15 cellular contexts compared by ENCODE assay signal in the genomic region with DNA sequence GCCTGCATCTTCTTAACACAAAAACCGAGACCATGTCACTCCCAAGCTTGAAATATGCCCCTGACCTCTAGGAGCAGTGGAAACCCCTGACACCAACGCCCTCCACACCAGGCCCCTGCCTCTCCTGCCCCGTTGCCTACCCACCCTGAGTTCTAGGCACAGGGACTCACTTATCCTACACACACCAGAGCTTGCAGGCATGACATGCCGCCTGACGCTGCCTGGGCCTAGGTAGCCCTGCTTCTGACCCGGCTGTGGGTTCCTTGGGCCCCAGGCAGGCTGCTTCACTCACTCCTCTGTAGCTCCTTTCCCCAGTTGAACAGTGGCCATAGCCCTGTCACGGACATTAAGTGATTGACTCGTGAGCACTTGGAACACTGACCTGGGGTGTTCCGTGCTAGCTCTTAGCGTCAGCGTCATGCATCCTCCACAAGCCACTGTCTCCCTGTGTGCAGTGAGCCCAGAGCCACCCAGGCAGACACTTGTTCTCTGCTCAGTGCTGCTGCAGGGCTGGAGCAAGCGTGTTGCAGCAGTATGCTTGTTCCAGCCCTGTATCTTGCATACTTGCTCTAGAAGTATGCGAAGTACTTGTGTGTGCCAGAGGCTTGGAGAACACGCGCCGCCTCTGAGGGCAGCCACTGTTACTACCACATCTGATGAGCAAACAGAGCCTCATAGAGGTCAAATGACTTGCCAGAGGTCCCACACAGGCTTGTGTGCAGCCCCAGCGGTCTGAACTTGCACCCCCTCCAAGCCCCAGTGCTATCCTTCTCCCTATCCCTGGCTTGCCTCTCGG. TPM values are rescaled to one million over a fixed set of nuclear protein-coding genes. Genes with fewer than 3 reads are reported as not detected.
DNase-seq lines count a peak whose midpoint lies in the region; ATAC-seq and TF ChIP-seq lines count a peak whose summit lies in the region.
"Had no signal": no experiment of that assay in that cellular context is flagged by ENCODE, and none has a peak within 500 bp of the region (broad histone marks: within the 10 kb centered on the region; RNA-seq: fewer than 3 reads in every experiment).

No MANE protein-coding gene starts in this region.

- DNase-seq in AG09319 (ENCODE audit: extremely low read depth, low read depth) (peak; percentile 27), T-helper 17 cell (no peak), cardiac muscle cell (ENCODE audit: low read depth in 1 of 2, low spot score in 1 of 2) (peak; percentile 42 to 82), omental fat pad (ENCODE audit: low spot score) (no peak), glutamatergic neuron (no peak), SIG-M5 treated with dmso at 0.1 percent for 504 hours (lab: John Stamatoyannopoulos, UW; ENCODE audit: unreplicated experiment) (no peak), kidney glomerular epithelial cell (lab: John Stamatoyannopoulos, UW) (no peak)
- DNase-seq: activated CD4-positive, CD25-positive, alpha-beta regulatory T cell; activated effector memory CD4-positive, alpha-beta T cell treated with Interleukin-2 at 50 U/mL for 16 hours; C1 segment of cervical spinal cord; natural killer cell; SHP77; stimulated activated naive CD4-positive, alpha-beta T cell had no signal

- H3K36me3 Mint-ChIP-seq in T-helper 17 cell (ENCODE audit: low read depth) = peaks cover 4% of the 10 kb centered on the region
- H3K36me3 Mint-ChIP-seq in glutamatergic neuron (ENCODE audit: unreplicated experiment) = peaks cover 4% of the 10 kb centered on the region

- peaks cover 2% of the 10 kb centered on the region for H3K36me3 ChIP-seq in cardiac muscle cell

- H3K4me1 Mint-ChIP-seq in T-helper 17 cell (peaks cover 19% of the 10 kb centered on the region), glutamatergic neuron (ENCODE audit: low read depth, unreplicated experiment) (peaks cover 7% of the 10 kb centered on the region)

- H3K4me3 Mint-ChIP-seq in T-helper 17 cell (peak overlapping the region; percentile 80), glutamatergic neuron (ENCODE audit: unreplicated experiment) (no peak overlapping the region)
- H3K4me3 Mint-ChIP-seq: natural killer cell had no signal

- no peak overlapping the region for H3K4me3 ChIP-seq in cardiac muscle cell
- H3K4me3 ChIP-seq: HAP-1 had no signal

- H3K27ac Mint-ChIP-seq in T-helper 17 cell (peak overlapping the region; percentile 94), glutamatergic neuron (ENCODE audit: unreplicated experiment) (no peak overlapping the region)

- no peaks in the 10 kb centered on the region for H3K27me3 ChIP-seq in cardiac muscle cell

- H3K27ac ChIP-seq in cardiac muscle cell = no peak overlapping the region

- H3K9me3 ChIP-seq in T-helper 17 cell (ENCODE audit: control insufficient read depth, low read length, poor library complexity, severe bottlenecking) = no peaks in the 10 kb centered on the region
- no peaks in the 10 kb centered on the region for H3K9me3 ChIP-seq in cardiac muscle cell (ENCODE audit: low read depth)
- H3K9me3 ChIP-seq: HAP-1 had no signal

- TF ChIP-seq CTCF in AG09319 (IDR thresholded peaks at IDR 0.05; ENCODE audit: low read depth, low read length) (no peak), cardiac muscle cell (IDR thresholded peaks at IDR 0.05; ENCODE audit: low read depth, low read length) (no peak), omental fat pad (IDR thresholded peaks at IDR 0.05) (no peak), glutamatergic neuron (IDR thresholded peaks at IDR 0.05; ENCODE audit: partially characterized antibody, unreplicated experiment) (no peak)

- peaks cover 11% of the 10 kb centered on the region for H3K9me3 Mint-ChIP-seq in glutamatergic neuron (ENCODE audit: unreplicated experiment)
- H3K9me3 Mint-ChIP-seq: natural killer cell had no signal

- peaks cover under 1% of the 10 kb centered on the region for H3K4me1 ChIP-seq in cardiac muscle cell (ENCODE audit: low read depth)
- H3K4me1 ChIP-seq: HAP-1 had no signal

- ATAC-seq in T-helper 17 cell (peak; percentile 7), omental fat pad (ENCODE audit: low FRiP score) (peak; percentile 53), GM21619 (IDR thresholded peaks at IDR 0.05; ENCODE audit: unreplicated experiment) (no peak)
- ATAC-seq: natural killer cell had no signal

- H3K27me3 Mint-ChIP-seq in T-helper 17 cell (no peaks in the 10 kb centered on the region), glutamatergic neuron (ENCODE audit: unreplicated experiment) (peaks cover 10% of the 10 kb centered on the region)

RNA-seq across cellular contexts. Expression of a gene that starts 15.6 kb away (rescaled TPM):
- total RNA-seq in T-helper 17 cell (under 1 TPM; 0.12 to 0.37 TPM), cardiac muscle cell (2.4 and 4.1 TPM in 2 replicates), omental fat pad (1 to 10 TPM in 2 of 4 donors, under 1 TPM in 2; 0.47 to 1.7 (median 0.96) TPM), glutamatergic neuron (ENCODE audit: unreplicated experiment) (5.5 TPM)
- polyA plus RNA-seq in cardiac muscle cell = 4.3 and 4.4 TPM in 2 replicates

RNA-seq across cellular contexts. Expression of a gene that starts 39.3 kb away (rescaled TPM):
- total RNA-seq in T-helper 17 cell (100 to 1,000 TPM; 478 to 531 TPM), cardiac muscle cell (167 and 188 TPM in 2 replicates), omental fat pad (100 to 1,000 TPM; 106 to 215 (median 147) TPM), glutamatergic neuron (ENCODE audit: unreplicated experiment) (257 TPM)
- polyA plus RNA-seq in cardiac muscle cell = 227 and 272 TPM in 2 replicates

RNA-seq across cellular contexts. Expression of a gene that starts 39.4 kb away (rescaled TPM):
- total RNA-seq in T-helper 17 cell (10 to 100 TPM in 1 of 2 donors, 1 to 10 TPM in 1; 9.3 to 12.1 TPM), cardiac muscle cell (70.1 and 75.5 TPM in 2 replicates), omental fat pad (10 to 100 TPM in 3 of 4 donors, 1 to 10 TPM in 1; 9.2 to 28.6 (median 13.1) TPM), glutamatergic neuron (ENCODE audit: unreplicated experiment) (45.7 TPM)
- polyA plus RNA-seq in cardiac muscle cell = 95.4 and 111 TPM in 2 replicates

RNA-seq across cellular contexts. Expression of a gene that starts 44.6 kb away (rescaled TPM):
- total RNA-seq in T-helper 17 cell (not detected), cardiac muscle cell (not detected in 2 replicates), omental fat pad (not detected), glutamatergic neuron (ENCODE audit: unreplicated experiment) (not detected)
- polyA plus RNA-seq in cardiac muscle cell = 0.21 TPM in 1 of 2 replicates, not detected in the other
- total RNA-seq: natural killer cell had no signal

Comparison
In these comparisons a context has a peak if more than half of its experiments do, and no peak if none do; other contexts are left out.
1. DNase-seq: peak in AG09319 (single experiment) and cardiac muscle cell (2 of 2); none in T-helper 17 cell (0 of 3), omental fat pad (single experiment), glutamatergic neuron (single experiment), SIG-M5 treated with dmso at 0.1 percent for 504 hours (single experiment) and kidney glomerular epithelial cell (single experiment).